ENCODE assay signal across 27 cellular contexts in the genomic region with DNA sequence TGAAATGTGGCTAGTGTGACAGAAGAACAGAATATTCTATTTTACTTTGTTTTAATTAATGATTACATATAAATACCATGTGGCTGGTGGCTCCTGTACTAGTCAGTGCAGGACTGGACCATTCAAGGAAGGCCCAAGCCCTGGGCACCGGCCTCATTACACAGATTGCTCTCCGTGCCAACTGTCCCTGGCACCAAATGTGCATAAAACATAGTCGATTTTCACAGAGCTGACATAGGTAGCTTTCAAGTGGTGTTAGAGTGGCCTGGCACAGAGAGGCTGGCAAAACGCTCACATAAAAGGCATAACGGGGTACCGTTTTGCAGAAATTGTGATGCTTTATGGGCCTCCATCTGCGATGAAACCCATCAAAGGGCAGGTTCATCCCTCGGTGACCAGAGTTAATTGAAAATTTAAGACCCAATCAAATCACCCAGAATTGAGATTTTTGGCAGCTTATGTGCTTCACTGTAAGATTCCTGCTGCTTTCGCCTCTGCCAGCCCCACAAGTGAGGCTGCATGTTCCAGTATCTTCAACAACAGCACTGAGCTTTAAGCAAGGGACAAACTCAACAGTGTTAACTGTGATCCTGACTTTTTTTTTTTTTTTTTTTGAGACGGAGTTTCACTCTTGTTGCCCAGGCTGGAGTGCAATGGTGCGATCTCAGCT.
"Had no signal": no experiment of that assay in that cellular context is flagged by ENCODE, and none has a peak within 500 bp of the region (broad histone marks: within the 10 kb centered on the region; RNA-seq: fewer than 3 reads in every experiment).

No MANE protein-coding gene starts in this region.

- H3K4me3 ChIP-seq: breast epithelium had no signal

- H3K27me3 Mint-ChIP-seq: activated CD4-positive, alpha-beta memory T cell treated with anti-CD3 and anti-CD28 coated beads, Interleukin-2, amount 10 ng/mL, durations not matched to agents 7 days and 5 days; activated CD4-positive, alpha-beta T cell treated with anti-CD3 and anti-CD28 coated beads for 36 hours; activated naive CD4-positive, alpha-beta T cell treated with anti-CD3 and anti-CD28 coated beads, Interleukin-2, amount 10 ng/mL, durations not matched to agents 7 days and 5 days; activated naive CD8-positive, alpha-beta T cell treated with anti-CD3 and anti-CD28 coated beads for 36 hours had no signal

- DNase-seq: activated CD4-positive, alpha-beta memory T cell treated with anti-CD3 and anti-CD28 coated beads, Interleukin-2, amount 10 ng/mL, durations not matched to agents 7 days and 5 days; activated CD4-positive, alpha-beta T cell treated with anti-CD3 and anti-CD28 coated beads for 36 hours; activated CD4-positive, alpha-beta T cell treated with anti-CD3 and anti-CD28 coated beads, Interleukin-2, amount 50 U/mL, for 1 hour; activated CD4-positive, CD25-positive, alpha-beta regulatory T cell; activated gamma-delta T cell treated with Interleukin-2 at 50 U/mL for 16 hours; activated naive CD4-positive, alpha-beta T cell treated with anti-CD3 and anti-CD28 coated beads, Interleukin-2, amount 10 ng/mL, durations not matched to agents 7 days and 5 days; activated naive CD8-positive, alpha-beta T cell treated with anti-CD3 and anti-CD28 coated beads for 36 hours; activated T-cell treated with anti-CD3 and anti-CD28 coated beads for 4 hours; activated T-cell treated with anti-CD3 and anti-CD28 coated beads, Interleukin-2, amount 50 U/mL, for 48 hours; anterior cingulate cortex; cortex of kidney; NCI-H1105; NCI-H1436; NCI-H1694 treated with DMSO at 0.1 percent for 48 hours; NCI-H2081 treated with DMSO at 0.1 percent for 48 hours; NCI-H446; NCI-H524; NCI-H748 treated with DMSO at 0.1 percent for 48 hours; OCI-M1; RPMI8226; SK-N-SH; T-helper 1 cell had no signal

- H3K36me3 ChIP-seq: breast epithelium had no signal

- ATAC-seq: activated CD4-positive, alpha-beta T cell treated with anti-CD3 and anti-CD28 coated beads for 36 hours; Panc1; Right ventricle myocardium inferior had no signal

- H3K4me1 ChIP-seq: breast epithelium had no signal

- H3K9me3 Mint-ChIP-seq: activated CD4-positive, alpha-beta memory T cell treated with anti-CD3 and anti-CD28 coated beads, Interleukin-2, amount 10 ng/mL, durations not matched to agents 7 days and 5 days; activated naive CD4-positive, alpha-beta T cell treated with anti-CD3 and anti-CD28 coated beads, Interleukin-2, amount 10 ng/mL, durations not matched to agents 7 days and 5 days; activated naive CD8-positive, alpha-beta T cell treated with anti-CD3 and anti-CD28 coated beads for 36 hours; activated T-helper 2 cell treated with anti-CD3 and anti-CD28 coated beads, Interferon-gamma antibody, Interleukin-2, Interleukin-4, amounts not matched to agents 10 μg/mL and 5 μg/mL and 100 μg/mL, durations not matched to agents 14 hours and 24 hours and 36 hours had no signal

- H3K27ac ChIP-seq: breast epithelium, VCaP had no signal

- H3K9me3 ChIP-seq: breast epithelium, SK-N-SH had no signal

- H3K27me3 ChIP-seq: breast epithelium had no signal

- H3K27ac Mint-ChIP-seq: activated CD4-positive, alpha-beta memory T cell treated with anti-CD3 and anti-CD28 coated beads, Interleukin-2, amount 10 ng/mL, durations not matched to agents 7 days and 5 days; activated naive CD4-positive, alpha-beta T cell treated with anti-CD3 and anti-CD28 coated beads, Interleukin-2, amount 10 ng/mL, durations not matched to agents 7 days and 5 days; activated naive CD8-positive, alpha-beta T cell treated with anti-CD3 and anti-CD28 coated beads for 36 hours; activated T-helper 2 cell treated with anti-CD3 and anti-CD28 coated beads, Interferon-gamma antibody, Interleukin-2, Interleukin-4, amounts not matched to agents 10 μg/mL and 5 μg/mL and 100 μg/mL, durations not matched to agents 14 hours and 24 hours and 36 hours had no signal

- H3K4me3 Mint-ChIP-seq: activated CD4-positive, alpha-beta memory T cell treated with anti-CD3 and anti-CD28 coated beads, Interleukin-2, amount 10 ng/mL, durations not matched to agents 7 days and 5 days; activated CD4-positive, alpha-beta T cell treated with anti-CD3 and anti-CD28 coated beads for 36 hours; activated naive CD4-positive, alpha-beta T cell treated with anti-CD3 and anti-CD28 coated beads, Interleukin-2, amount 10 ng/mL, durations not matched to agents 7 days and 5 days; activated naive CD8-positive, alpha-beta T cell treated with anti-CD3 and anti-CD28 coated beads for 36 hours had no signal
